Comparison of ENCODE assay signal across 18 cellular contexts in genomic region chr6:109678240-109678639, GRCh38.
"Had no signal": no experiment of that assay in that cellular context is flagged by ENCODE, and none has a peak within 500 bp of the region (broad histone marks: within the 10 kb centered on the region; RNA-seq: fewer than 3 reads in every experiment).

No MANE protein-coding gene starts in this region.

- H3K27me3 ChIP-seq: breast epithelium, gastrocnemius medialis, heart left ventricle had no signal

- H3K4me1 ChIP-seq: breast epithelium, gastrocnemius medialis, heart left ventricle, left ventricle myocardium inferior, prostate gland had no signal

- H3K36me3 ChIP-seq: breast epithelium, gastrocnemius medialis, prostate gland had no signal

- H3K9me3 ChIP-seq: breast epithelium, gastrocnemius medialis, left ventricle myocardium inferior, prostate gland had no signal

- H3K4me3 ChIP-seq: gastrocnemius medialis, heart left ventricle, left ventricle myocardium inferior, prostate gland had no signal

- H3K27ac ChIP-seq: breast epithelium, gastrocnemius medialis, heart left ventricle, left ventricle myocardium inferior, prostate gland had no signal

- ATAC-seq: gastrocnemius medialis; heart left ventricle; naive thymus-derived CD8-positive, alpha-beta T cell; right cardiac atrium had no signal

- DNase-seq: activated CD4-positive, alpha-beta T cell treated with anti-CD3 and anti-CD28 coated beads, Interleukin-2, amount 50 U/mL, for 1 hour; activated naive CD4-positive, alpha-beta T cell; activated naive CD8-positive, alpha-beta T cell treated with anti-CD3 and anti-CD28 coated beads, Interleukin-2, amount 10 ng/mL, durations not matched to agents 7 days and 5 days; anterior cingulate cortex; gastrocnemius medialis; heart left ventricle; kidney; left ventricle myocardium inferior; naive thymus-derived CD8-positive, alpha-beta T cell; right cardiac atrium; small intestine; stimulated activated CD4-positive, alpha-beta T cell treated with anti-CD3 and anti-CD28 coated beads, Interleukin-4, amount 100 ng/mL, for 4 hours; stimulated activated CD8-positive, alpha-beta memory T cell treated with anti-CD3 and anti-CD28 coated beads, Interleukin-4, amount 100 ng/mL, for 48 hours; stimulated activated naive CD4-positive, alpha-beta T cell treated with Interleukin-2 at 50 U/mL for 16 hours; substantia nigra; trophoblast cell had no signal
